Comparison of ENCODE assay signal across 8 cellular contexts in the genomic region with DNA sequence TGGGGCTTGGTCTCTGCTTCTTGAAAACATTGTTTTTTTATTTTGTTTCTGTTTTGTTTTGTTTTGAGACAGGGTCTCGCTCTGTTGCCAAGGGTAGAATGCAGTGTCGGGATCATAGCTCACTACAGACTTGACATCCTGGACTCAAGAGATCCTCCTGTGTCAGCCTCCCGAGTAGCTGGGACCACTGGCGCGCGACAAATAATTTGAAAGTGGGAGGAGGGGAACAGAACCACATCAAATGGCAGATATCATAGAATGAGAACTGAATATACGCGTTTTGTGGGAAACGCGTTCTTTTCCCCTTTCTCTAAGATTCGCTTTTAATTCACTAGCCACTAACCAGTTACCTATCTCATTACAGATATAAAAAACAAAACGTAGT. TPM values are rescaled to one million over a fixed set of nuclear protein-coding genes. Genes with fewer than 3 reads are reported as not detected.
A peak's percentile ranks its signal among the peaks of the same experiment; 100 is the strongest.
DNase-seq lines count a peak whose midpoint lies in the region; ATAC-seq lines count a peak whose summit lies in the region.

No MANE protein-coding gene starts in this region.

- H3K4me3 Mint-ChIP-seq in activated T-cell treated with anti-CD3 and anti-CD28 coated beads, Interleukin-2, amount 50 U/mL, for 24 hours, result peak overlapping the region; percentile 85

- H3K4me1 Mint-ChIP-seq in activated T-cell treated with anti-CD3 and anti-CD28 coated beads, Interleukin-2, amount 50 U/mL, for 24 hours (ENCODE audit: low read depth), result peaks cover 54% of the 10 kb centered on the region

- peak overlapping the region; percentile 92 for H3K27ac Mint-ChIP-seq in activated T-cell treated with anti-CD3 and anti-CD28 coated beads, Interleukin-2, amount 50 U/mL, for 24 hours

- no peaks in the 10 kb centered on the region for H3K27me3 Mint-ChIP-seq in activated T-cell treated with anti-CD3 and anti-CD28 coated beads, Interleukin-2, amount 50 U/mL, for 24 hours

- no peaks in the 10 kb centered on the region for H3K9me3 Mint-ChIP-seq in activated T-cell treated with anti-CD3 and anti-CD28 coated beads, Interleukin-2, amount 50 U/mL, for 24 hours

- H3K27ac ChIP-seq in angular gyrus (ENCODE audit: low read depth, low read length), result peak overlapping the region; percentile 66
- H3K27ac ChIP-seq in layer of hippocampus (ENCODE audit: low read depth, low read length), result peak overlapping the region; percentile 87
- peak overlapping the region; percentile 68 for H3K27ac ChIP-seq in temporal lobe (ENCODE audit: low read depth, low read length)

- ATAC-seq in HG02852 (IDR thresholded peaks at IDR 0.05; ENCODE audit: unreplicated experiment), result no peak

- H3K27me3 ChIP-seq in layer of hippocampus (ENCODE audit: control insufficient read depth, insufficient read depth, low read length), result no peaks in the 10 kb centered on the region

- peaks cover 25% of the 10 kb centered on the region for H3K36me3 Mint-ChIP-seq in activated T-cell treated with anti-CD3 and anti-CD28 coated beads, Interleukin-2, amount 50 U/mL, for 24 hours (ENCODE audit: low read depth)

- DNase-seq in activated T-cell treated with anti-CD3 and anti-CD28 coated beads, Interleukin-2, amount 50 U/mL, for 24 hours, result no peak
- DNase-seq in activated T-cell treated with anti-CD3 and anti-CD28 coated beads for 4 hours, result no peak
- DNase-seq in NCI-H2171 (lab: John Stamatoyannopoulos, UW), result no peak
- no peak for DNase-seq in activated CD4-positive, alpha-beta T cell treated with anti-CD3 and anti-CD28 coated beads, Interleukin-2, amount 50 U/mL, for 4 hours

RNA-seq across cellular contexts. Expression of a gene that starts 0.6 kb away (rescaled TPM):
- total RNA-seq in temporal lobe, result 89.0 TPM

RNA-seq across cellular contexts. Expression of a gene that starts 5.9 kb away (rescaled TPM):
- not detected for total RNA-seq in temporal lobe
